1 cellular context compared by ENCODE assay signal in the genomic region with DNA sequence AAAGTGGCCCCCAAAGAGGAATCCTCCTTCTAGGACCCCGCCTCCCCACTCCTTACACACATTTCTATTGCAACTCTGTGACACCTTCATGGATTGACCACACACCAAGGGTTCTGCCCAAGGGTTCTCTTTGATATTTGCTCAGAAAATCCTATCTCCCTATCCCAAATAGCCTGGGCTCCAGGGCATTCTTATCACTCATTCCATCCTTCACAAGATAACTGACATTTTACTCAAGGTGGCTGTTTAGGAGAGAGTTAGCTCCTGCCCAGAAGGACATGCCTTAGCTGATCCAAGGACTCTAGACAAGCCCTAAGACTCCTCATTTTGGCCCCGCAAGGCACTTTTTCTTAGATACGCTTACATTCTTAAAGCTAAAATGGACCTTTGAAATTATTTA.
TF ChIP-seq lines count a peak whose summit lies in the region.

No MANE protein-coding gene starts in this region.

TF ChIP-seq in K562, 482 proteins besides CTCF, POLR2A, EP300 and RAD21 (continued from another document):
- TF ChIP-seq NCOA4 (IDR thresholded peaks at IDR 0.05; ENCODE audit: partially characterized antibody) (no peak), CCNT2 (IDR thresholded peaks at IDR 0.05; ENCODE audit: borderline replicate concordance, extremely low read depth, insufficient read length, low read depth, low read length) (no peak), POLR3G (IDR thresholded peaks at IDR 0.05; ENCODE audit: extremely low read depth, insufficient read length, insufficient replicate concordance) (no peak), SMAD1 (IDR thresholded peaks at IDR 0.05; ENCODE audit: low read depth, low read length, partially characterized antibody) (no peak), MLLT1 (IDR thresholded peaks at IDR 0.05) (no peak), ZNF407 (IDR thresholded peaks at IDR 0.05; ENCODE audit: low read depth) (no peak), E4F1 (CRISPR knock-in tag; IDR thresholded peaks at IDR 0.05; ENCODE audit: borderline replicate concordance) (no peak), ZNF184 (CRISPR knock-in tag; IDR thresholded peaks at IDR 0.05) (no peak), OTX1 (CRISPR knock-in tag; IDR thresholded peaks at IDR 0.05) (no peak), ZNF12 (CRISPR knock-in tag; IDR thresholded peaks at IDR 0.05) (no peak)
- TF ChIP-seq, protein P1, sequence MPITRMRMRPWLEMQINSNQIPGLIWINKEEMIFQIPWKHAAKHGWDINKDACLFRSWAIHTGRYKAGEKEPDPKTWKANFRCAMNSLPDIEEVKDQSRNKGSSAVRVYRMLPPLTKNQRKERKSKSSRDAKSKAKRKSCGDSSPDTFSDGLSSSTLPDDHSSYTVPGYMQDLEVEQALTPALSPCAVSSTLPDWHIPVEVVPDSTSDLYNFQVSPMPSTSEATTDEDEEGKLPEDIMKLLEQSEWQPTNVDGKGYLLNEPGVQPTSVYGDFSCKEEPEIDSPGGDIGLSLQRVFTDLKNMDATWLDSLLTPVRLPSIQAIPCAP (CRISPR knock-in tag; IDR thresholded peaks at IDR 0.05; ENCODE audit: borderline replicate concordance) = no peak
- TF ChIP-seq, protein P2, sequence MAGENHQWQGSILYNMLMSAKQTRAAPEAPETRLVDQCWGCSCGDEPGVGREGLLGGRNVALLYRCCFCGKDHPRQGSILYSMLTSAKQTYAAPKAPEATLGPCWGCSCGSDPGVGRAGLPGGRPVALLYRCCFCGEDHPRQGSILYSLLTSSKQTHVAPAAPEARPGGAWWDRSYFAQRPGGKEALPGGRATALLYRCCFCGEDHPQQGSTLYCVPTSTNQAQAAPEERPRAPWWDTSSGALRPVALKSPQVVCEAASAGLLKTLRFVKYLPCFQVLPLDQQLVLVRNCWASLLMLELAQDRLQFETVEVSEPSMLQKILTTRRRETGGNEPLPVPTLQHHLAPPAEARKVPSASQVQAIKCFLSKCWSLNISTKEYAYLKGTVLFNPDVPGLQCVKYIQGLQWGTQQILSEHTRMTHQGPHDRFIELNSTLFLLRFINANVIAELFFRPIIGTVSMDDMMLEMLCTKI (IDR thresholded peaks at IDR 0.05; ENCODE audit: partially characterized antibody) = no peak
